9 cellular contexts compared by ENCODE assay signal in genomic region chrX:45756562-45756961, GRCh38.
DNase-seq lines count a peak whose midpoint lies in the region; ATAC-seq and TF ChIP-seq lines count a peak whose summit lies in the region.
"Had no signal": no experiment of that assay in that cellular context is flagged by ENCODE, and none has a peak within 500 bp of the region (broad histone marks: within the 10 kb centered on the region; RNA-seq: fewer than 3 reads in every experiment).

No MANE protein-coding gene starts in this region.

- TF ChIP-seq CTCF in HEK293 (tag by site-specific recombination; IDR thresholded peaks at IDR 0.05): no peak
- no peak for TF ChIP-seq CTCF in colonic mucosa (IDR thresholded peaks at IDR 0.05)

- no peak overlapping the region for H3K9ac ChIP-seq in colonic mucosa (ENCODE audit: low read depth in 2 of 2, low read length in 2 of 2)
- H3K9ac ChIP-seq: KMS-11 had no signal

- H3K27ac ChIP-seq in CD4-positive, CD25-positive, alpha-beta regulatory T cell (ENCODE audit: insufficient read depth, low read length, poor library complexity, severe bottlenecking): no peak overlapping the region
- H3K27ac ChIP-seq in HEK293 (ENCODE audit: extremely low read depth, low read depth, low read length) (no peak overlapping the region), colonic mucosa (no peak overlapping the region)
- H3K27ac ChIP-seq: KMS-11 had no signal

- H3K27me3 Mint-ChIP-seq in CD4-positive, CD25-positive, alpha-beta regulatory T cell: no peaks in the 10 kb centered on the region
- H3K27me3 Mint-ChIP-seq in effector memory CD8-positive, alpha-beta T cell: no peaks in the 10 kb centered on the region

- H3K36me3 Mint-ChIP-seq in CD4-positive, CD25-positive, alpha-beta regulatory T cell: no peaks in the 10 kb centered on the region
- peaks cover 7% of the 10 kb centered on the region for H3K36me3 Mint-ChIP-seq in effector memory CD8-positive, alpha-beta T cell (ENCODE audit: insufficient read depth)

- peak overlapping the region in 2 of 4 donors; percentile 27 to 86 for H3K4me3 Mint-ChIP-seq in CD4-positive, CD25-positive, alpha-beta regulatory T cell
- H3K4me3 Mint-ChIP-seq in effector memory CD8-positive, alpha-beta T cell: peak overlapping the region in 1 of 2 donors; percentile 38

- in situ Hi-C loops in HAP-1 (cut with MboI; ENCODE audit: low sequenced_read_pairs): no loop called here

- peaks cover 52% of the 10 kb centered on the region for H3K4me1 ChIP-seq in CD4-positive, CD25-positive, alpha-beta regulatory T cell (ENCODE audit: control insufficient read depth, insufficient read depth, low read length, poor library complexity, severe bottlenecking)
- 0 out of 2 replicates have a peak, but pooled peaks cover 4% of the 10 kb centered on the region for H3K4me1 ChIP-seq in HEK293 (ENCODE audit: control insufficient read depth, insufficient read depth, low read length)
- no peaks in the 10 kb centered on the region for H3K4me1 ChIP-seq in colonic mucosa
- H3K4me1 ChIP-seq in HAP-1: peaks cover 15% of the 10 kb centered on the region

- H3K9me3 ChIP-seq in CD4-positive, CD25-positive, alpha-beta regulatory T cell (ENCODE audit: control insufficient read depth in 2 of 2, low read length in 2 of 2): no peaks in the 10 kb centered on the region
- no peaks in the 10 kb centered on the region for H3K9me3 ChIP-seq in HEK293 (ENCODE audit: control insufficient read depth, insufficient read depth, low read depth, low read length)
- H3K9me3 ChIP-seq in colonic mucosa: no peaks in the 10 kb centered on the region
- H3K9me3 ChIP-seq in HAP-1: no peaks in the 10 kb centered on the region

- intact Hi-C loops in colonic mucosa (cut with DNase I): no loop called here

- H3K27me3 ChIP-seq in CD4-positive, CD25-positive, alpha-beta regulatory T cell (ENCODE audit: control insufficient read depth, insufficient read depth, low read length): no peaks in the 10 kb centered on the region
- no peaks in the 10 kb centered on the region for H3K27me3 ChIP-seq in colonic mucosa
- no peaks in the 10 kb centered on the region for H3K27me3 ChIP-seq in HAP-1 (ENCODE audit: low read depth)

- POLR2A ChIA-PET in HEK293 (lab: Yijun Ruan, JAX): no interaction called here

- ATAC-seq in CD4-positive, CD25-positive, alpha-beta regulatory T cell (ENCODE audit: low read depth in 2 of 2): no peak
- ATAC-seq in effector memory CD8-positive, alpha-beta T cell (replicated peaks): no peak
- ATAC-seq in GM21526 (IDR thresholded peaks at IDR 0.05; ENCODE audit: low FRiP score, unreplicated experiment): no peak

- DNase-seq in CD4-positive, CD25-positive, alpha-beta regulatory T cell: no peak
- DNase-seq in NCI-H748 treated with DMSO at 0.1 percent for 48 hours (lab: John Stamatoyannopoulos, UW) (peak; percentile 39), dermis blood vessel endothelial cell (peak; percentile 32), colonic mucosa (no peak), HAP-1 (ENCODE audit: low spot score in 2 of 2) (no peak)
- no peak for DNase-seq in effector memory CD8-positive, alpha-beta T cell

- H3K36me3 ChIP-seq in CD4-positive, CD25-positive, alpha-beta regulatory T cell (ENCODE audit: control insufficient read depth, insufficient read depth, low read length): no peaks in the 10 kb centered on the region
- H3K36me3 ChIP-seq in HEK293 (ENCODE audit: control insufficient read depth in 2 of 2, insufficient read depth in 1 of 2, low read length in 2 of 2) (peaks cover 0 to 80% of the 10 kb centered on the region in 2 experiments; a peak in 1 of 3 replicates), colonic mucosa (no peaks in the 10 kb centered on the region), HAP-1 (replicated peaks) (no peaks in the 10 kb centered on the region; the same call in 1 of the 2 replicates)

- no peak overlapping the region for H3K27ac Mint-ChIP-seq in CD4-positive, CD25-positive, alpha-beta regulatory T cell
- peak overlapping the region in 1 of 2 donors; percentile 90 for H3K27ac Mint-ChIP-seq in effector memory CD8-positive, alpha-beta T cell

- peaks cover 14 to 53% (median 40%) of the 10 kb centered on the region in 4 donors for H3K4me1 Mint-ChIP-seq in CD4-positive, CD25-positive, alpha-beta regulatory T cell
- peaks cover 28 to 39% of the 10 kb centered on the region in 2 donors for H3K4me1 Mint-ChIP-seq in effector memory CD8-positive, alpha-beta T cell (ENCODE audit: low read depth in 2 of 2)

- no peaks in the 10 kb centered on the region for H3K9me3 Mint-ChIP-seq in CD4-positive, CD25-positive, alpha-beta regulatory T cell
- no peaks in the 10 kb centered on the region for H3K9me3 Mint-ChIP-seq in effector memory CD8-positive, alpha-beta T cell

- CTCF ChIA-PET in HEK293 (lab: Yijun Ruan, JAX): no interaction called here

- peak overlapping the region; percentile 53 for H3K4me3 ChIP-seq in CD4-positive, CD25-positive, alpha-beta regulatory T cell (ENCODE audit: low read depth, low read length)
- H3K4me3 ChIP-seq in HEK293 (ENCODE audit: low read depth, low read length) (no peak overlapping the region), colonic mucosa (no peak overlapping the region), HAP-1 (no peak overlapping the region)

TF ChIP-seq in HEK293, 187 proteins besides CTCF, POLR2A, EP300 and RAD21 (continues in another document):
- TF ChIP-seq REPIN1 (tag by site-specific recombination; IDR thresholded peaks at IDR 0.05; ENCODE audit: low read depth) (no peak), ZFP37 (tag by site-specific recombination; IDR thresholded peaks at IDR 0.05) (no peak), KLF1 (tag by site-specific recombination; IDR thresholded peaks at IDR 0.05) (no peak), ZBTB48 (tag by site-specific recombination; IDR thresholded peaks at IDR 0.05) (no peak), OSR2 (tag by site-specific recombination; IDR thresholded peaks at IDR 0.05) (peak; percentile 88), ZNF311 (tag by site-specific recombination; IDR thresholded peaks at IDR 0.05; ENCODE audit: borderline replicate concordance) (no peak), ZNF302 (tag by site-specific recombination; IDR thresholded peaks at IDR 0.05; ENCODE audit: low read depth) (no peak), PRDM6 (tag by site-specific recombination; IDR thresholded peaks at IDR 0.05) (peak; percentile 67), ZNF350 (tag by site-specific recombination; IDR thresholded peaks at IDR 0.05) (no peak), ZBTB44 (tag by site-specific recombination; IDR thresholded peaks at IDR 0.05) (no peak), ZBTB21 (tag by site-specific recombination; IDR thresholded peaks at IDR 0.05) (no peak), ZEB2 (tag by site-specific recombination; IDR thresholded peaks at IDR 0.05) (no peak), BCL11A (tag by site-specific recombination; IDR thresholded peaks at IDR 0.05; ENCODE audit: low read depth) (no peak), ATF2 (tag by site-specific recombination; IDR thresholded peaks at IDR 0.05; ENCODE audit: low read depth) (no peak), ZNF426 (tag by site-specific recombination; IDR thresholded peaks at IDR 0.05) (no peak), ZNF629 (tag by site-specific recombination; IDR thresholded peaks at IDR 0.05) (0 out of 2 replicates have a peak, but pooled peaks have one; percentile 22), GLI2 (tag by site-specific recombination; IDR thresholded peaks at IDR 0.05; ENCODE audit: borderline replicate concordance, low read depth) (peak; percentile 48; the same call in 1 of the 2 replicates), ZNF654 (tag by site-specific recombination; IDR thresholded peaks at IDR 0.05; ENCODE audit: low read depth) (no peak), ZNF274 (IDR thresholded peaks at IDR 0.05; ENCODE audit: low read length) (no peak), ZNF274 (tag by site-specific recombination; IDR thresholded peaks at IDR 0.05; ENCODE audit: borderline replicate concordance) (no peak), TCF7L2 (IDR thresholded peaks at IDR 0.05; ENCODE audit: borderline replicate concordance, low read depth, low read length) (peak; percentile 95)

Comparison
In these comparisons a context has a peak if more than half of its experiments do, and no peak if none do; other contexts are left out.
1. DNase-seq: peak in NCI-H748 treated with DMSO at 0.1 percent for 48 hours (single experiment) and dermis blood vessel endothelial cell (single experiment); none in CD4-positive, CD25-positive, alpha-beta regulatory T cell (0 of 3), effector memory CD8-positive, alpha-beta T cell (0 of 3), colonic mucosa (single experiment) and HAP-1 (0 of 2).